Comparison of ENCODE assay signal across 1 cellular context in the genomic region with DNA sequence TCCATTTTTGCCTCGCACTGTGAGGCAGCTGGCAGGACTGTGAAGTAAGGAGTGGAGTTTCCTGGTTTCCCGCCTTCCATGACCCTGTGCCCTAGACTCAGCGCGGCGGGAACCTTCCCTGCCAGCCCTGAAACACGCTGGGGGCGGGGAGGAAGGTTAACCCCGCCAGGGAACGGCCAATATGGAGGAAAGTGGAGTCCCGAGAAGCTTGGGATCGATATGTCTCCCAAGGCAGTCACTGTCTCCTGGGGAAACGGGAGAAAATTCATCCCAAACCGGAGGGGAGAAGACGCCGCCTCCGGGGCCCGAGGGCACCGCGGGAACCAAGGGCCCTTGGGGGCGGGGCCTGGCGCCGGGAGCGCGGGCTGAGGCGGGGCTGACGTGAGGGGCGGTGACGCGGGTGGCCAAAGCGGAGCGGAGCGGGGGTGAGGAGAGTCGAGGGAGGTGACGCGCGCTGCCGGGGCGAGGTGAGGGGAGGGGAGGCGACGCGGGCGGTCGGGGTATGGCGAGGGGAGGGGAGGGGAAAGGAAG.
TF ChIP-seq lines count a peak whose summit lies in the region.

A gene with protein sequence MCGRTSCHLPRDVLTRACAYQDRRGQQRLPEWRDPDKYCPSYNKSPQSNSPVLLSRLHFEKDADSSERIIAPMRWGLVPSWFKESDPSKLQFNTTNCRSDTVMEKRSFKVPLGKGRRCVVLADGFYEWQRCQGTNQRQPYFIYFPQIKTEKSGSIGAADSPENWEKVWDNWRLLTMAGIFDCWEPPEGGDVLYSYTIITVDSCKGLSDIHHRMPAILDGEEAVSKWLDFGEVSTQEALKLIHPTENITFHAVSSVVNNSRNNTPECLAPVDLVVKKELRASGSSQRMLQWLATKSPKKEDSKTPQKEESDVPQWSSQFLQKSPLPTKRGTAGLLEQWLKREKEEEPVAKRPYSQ (plus strand): TSS at position 432 of the 531 bp plus-strand sequence. CDS start 863 bp downstream, outside the sequence.

TF ChIP-seq in HepG2, 621 proteins besides CTCF, POLR2A, EP300 and RAD21 (continued from another document and continues in another):
- TF ChIP-seq, protein P1, sequence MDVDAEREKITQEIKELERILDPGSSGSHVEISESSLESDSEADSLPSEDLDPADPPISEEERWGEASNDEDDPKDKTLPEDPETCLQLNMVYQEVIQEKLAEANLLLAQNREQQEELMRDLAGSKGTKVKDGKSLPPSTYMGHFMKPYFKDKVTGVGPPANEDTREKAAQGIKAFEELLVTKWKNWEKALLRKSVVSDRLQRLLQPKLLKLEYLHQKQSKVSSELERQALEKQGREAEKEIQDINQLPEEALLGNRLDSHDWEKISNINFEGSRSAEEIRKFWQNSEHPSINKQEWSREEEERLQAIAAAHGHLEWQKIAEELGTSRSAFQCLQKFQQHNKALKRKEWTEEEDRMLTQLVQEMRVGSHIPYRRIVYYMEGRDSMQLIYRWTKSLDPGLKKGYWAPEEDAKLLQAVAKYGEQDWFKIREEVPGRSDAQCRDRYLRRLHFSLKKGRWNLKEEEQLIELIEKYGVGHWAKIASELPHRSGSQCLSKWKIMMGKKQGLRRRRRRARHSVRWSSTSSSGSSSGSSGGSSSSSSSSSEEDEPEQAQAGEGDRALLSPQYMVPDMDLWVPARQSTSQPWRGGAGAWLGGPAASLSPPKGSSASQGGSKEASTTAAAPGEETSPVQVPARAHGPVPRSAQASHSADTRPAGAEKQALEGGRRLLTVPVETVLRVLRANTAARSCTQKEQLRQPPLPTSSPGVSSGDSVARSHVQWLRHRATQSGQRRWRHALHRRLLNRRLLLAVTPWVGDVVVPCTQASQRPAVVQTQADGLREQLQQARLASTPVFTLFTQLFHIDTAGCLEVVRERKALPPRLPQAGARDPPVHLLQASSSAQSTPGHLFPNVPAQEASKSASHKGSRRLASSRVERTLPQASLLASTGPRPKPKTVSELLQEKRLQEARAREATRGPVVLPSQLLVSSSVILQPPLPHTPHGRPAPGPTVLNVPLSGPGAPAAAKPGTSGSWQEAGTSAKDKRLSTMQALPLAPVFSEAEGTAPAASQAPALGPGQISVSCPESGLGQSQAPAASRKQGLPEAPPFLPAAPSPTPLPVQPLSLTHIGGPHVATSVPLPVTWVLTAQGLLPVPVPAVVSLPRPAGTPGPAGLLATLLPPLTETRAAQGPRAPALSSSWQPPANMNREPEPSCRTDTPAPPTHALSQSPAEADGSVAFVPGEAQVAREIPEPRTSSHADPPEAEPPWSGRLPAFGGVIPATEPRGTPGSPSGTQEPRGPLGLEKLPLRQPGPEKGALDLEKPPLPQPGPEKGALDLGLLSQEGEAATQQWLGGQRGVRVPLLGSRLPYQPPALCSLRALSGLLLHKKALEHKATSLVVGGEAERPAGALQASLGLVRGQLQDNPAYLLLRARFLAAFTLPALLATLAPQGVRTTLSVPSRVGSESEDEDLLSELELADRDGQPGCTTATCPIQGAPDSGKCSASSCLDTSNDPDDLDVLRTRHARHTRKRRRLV (CRISPR knock-in tag; IDR thresholded peaks at IDR 0.05): no peak
- TF ChIP-seq HDAC6 (IDR thresholded peaks at IDR 0.05; ENCODE audit: low read depth, low read length): no peak
- TF ChIP-seq MYC (CRISPR knock-in tag; IDR thresholded peaks at IDR 0.05; ENCODE audit: borderline replicate concordance): no peak; the same call in 1 of the 2 replicates
- no peak for TF ChIP-seq ZFP36L1 (CRISPR knock-in tag; IDR thresholded peaks at IDR 0.05)
- TF ChIP-seq ZNF230 (CRISPR knock-in tag; IDR thresholded peaks at IDR 0.05): no peak
- TF ChIP-seq ZNF205 (CRISPR knock-in tag; IDR thresholded peaks at IDR 0.05): no peak
- TF ChIP-seq ZNF773 (CRISPR knock-in tag; IDR thresholded peaks at IDR 0.05; ENCODE audit: borderline replicate concordance): no peak
- no peak for TF ChIP-seq DNMT1 (CRISPR knock-in tag; IDR thresholded peaks at IDR 0.05)
- TF ChIP-seq NFKBIZ (CRISPR knock-in tag; IDR thresholded peaks at IDR 0.05): no peak
- TF ChIP-seq SPEN (CRISPR knock-in tag; IDR thresholded peaks at IDR 0.05; ENCODE audit: low read depth): no peak
- TF ChIP-seq AKAP8 (CRISPR knock-in tag; IDR thresholded peaks at IDR 0.05): peak; percentile 67
- TF ChIP-seq, protein P2, sequence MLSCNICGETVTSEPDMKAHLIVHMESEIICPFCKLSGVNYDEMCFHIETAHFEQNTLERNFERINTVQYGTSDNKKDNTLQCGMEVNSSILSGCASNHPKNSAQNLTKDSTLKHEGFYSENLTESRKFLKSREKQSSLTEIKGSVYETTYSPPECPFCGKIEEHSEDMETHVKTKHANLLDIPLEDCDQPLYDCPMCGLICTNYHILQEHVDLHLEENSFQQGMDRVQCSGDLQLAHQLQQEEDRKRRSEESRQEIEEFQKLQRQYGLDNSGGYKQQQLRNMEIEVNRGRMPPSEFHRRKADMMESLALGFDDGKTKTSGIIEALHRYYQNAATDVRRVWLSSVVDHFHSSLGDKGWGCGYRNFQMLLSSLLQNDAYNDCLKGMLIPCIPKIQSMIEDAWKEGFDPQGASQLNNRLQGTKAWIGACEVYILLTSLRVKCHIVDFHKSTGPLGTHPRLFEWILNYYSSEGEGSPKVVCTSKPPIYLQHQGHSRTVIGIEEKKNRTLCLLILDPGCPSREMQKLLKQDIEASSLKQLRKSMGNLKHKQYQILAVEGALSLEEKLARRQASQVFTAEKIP (CRISPR knock-in tag; IDR thresholded peaks at IDR 0.05; ENCODE audit: borderline replicate concordance): no peak
- TF ChIP-seq ZNF329 (CRISPR knock-in tag; IDR thresholded peaks at IDR 0.05; ENCODE audit: low read depth): no peak; the same call in 1 of the 2 replicates
- TF ChIP-seq, protein P3, sequence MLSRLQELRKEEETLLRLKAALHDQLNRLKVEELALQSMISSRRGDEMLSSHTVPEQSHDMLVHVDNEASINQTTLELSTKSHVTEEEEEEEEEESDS (CRISPR knock-in tag; IDR thresholded peaks at IDR 0.05; ENCODE audit: borderline replicate concordance): no peak
- TF ChIP-seq ZNF232 (CRISPR knock-in tag; IDR thresholded peaks at IDR 0.05; ENCODE audit: borderline replicate concordance): no peak
- 0 out of 2 replicates have a peak, but pooled peaks have one; percentile 41 for TF ChIP-seq TARDBP (CRISPR knock-in tag; IDR thresholded peaks at IDR 0.05)
- TF ChIP-seq KLF12 (CRISPR knock-in tag; IDR thresholded peaks at IDR 0.05; ENCODE audit: borderline replicate concordance): no peak
- TF ChIP-seq, protein P4, sequence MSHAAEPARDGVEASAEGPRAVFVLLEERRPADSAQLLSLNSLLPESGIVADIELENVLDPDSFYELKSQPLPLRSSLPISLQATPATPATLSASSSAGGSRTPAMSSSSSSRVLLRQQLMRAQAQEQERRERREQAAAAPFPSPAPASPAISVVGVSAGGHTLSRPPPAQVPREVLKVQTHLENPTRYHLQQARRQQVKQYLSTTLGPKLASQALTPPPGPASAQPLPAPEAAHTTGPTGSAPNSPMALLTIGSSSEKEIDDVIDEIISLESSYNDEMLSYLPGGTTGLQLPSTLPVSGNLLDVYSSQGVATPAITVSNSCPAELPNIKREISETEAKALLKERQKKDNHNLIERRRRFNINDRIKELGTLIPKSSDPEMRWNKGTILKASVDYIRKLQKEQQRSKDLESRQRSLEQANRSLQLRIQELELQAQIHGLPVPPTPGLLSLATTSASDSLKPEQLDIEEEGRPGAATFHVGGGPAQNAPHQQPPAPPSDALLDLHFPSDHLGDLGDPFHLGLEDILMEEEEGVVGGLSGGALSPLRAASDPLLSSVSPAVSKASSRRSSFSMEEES (CRISPR knock-in tag; IDR thresholded peaks at IDR 0.05): peak; percentile 6; the same call in 1 of the 2 replicates
- TF ChIP-seq, protein P5, sequence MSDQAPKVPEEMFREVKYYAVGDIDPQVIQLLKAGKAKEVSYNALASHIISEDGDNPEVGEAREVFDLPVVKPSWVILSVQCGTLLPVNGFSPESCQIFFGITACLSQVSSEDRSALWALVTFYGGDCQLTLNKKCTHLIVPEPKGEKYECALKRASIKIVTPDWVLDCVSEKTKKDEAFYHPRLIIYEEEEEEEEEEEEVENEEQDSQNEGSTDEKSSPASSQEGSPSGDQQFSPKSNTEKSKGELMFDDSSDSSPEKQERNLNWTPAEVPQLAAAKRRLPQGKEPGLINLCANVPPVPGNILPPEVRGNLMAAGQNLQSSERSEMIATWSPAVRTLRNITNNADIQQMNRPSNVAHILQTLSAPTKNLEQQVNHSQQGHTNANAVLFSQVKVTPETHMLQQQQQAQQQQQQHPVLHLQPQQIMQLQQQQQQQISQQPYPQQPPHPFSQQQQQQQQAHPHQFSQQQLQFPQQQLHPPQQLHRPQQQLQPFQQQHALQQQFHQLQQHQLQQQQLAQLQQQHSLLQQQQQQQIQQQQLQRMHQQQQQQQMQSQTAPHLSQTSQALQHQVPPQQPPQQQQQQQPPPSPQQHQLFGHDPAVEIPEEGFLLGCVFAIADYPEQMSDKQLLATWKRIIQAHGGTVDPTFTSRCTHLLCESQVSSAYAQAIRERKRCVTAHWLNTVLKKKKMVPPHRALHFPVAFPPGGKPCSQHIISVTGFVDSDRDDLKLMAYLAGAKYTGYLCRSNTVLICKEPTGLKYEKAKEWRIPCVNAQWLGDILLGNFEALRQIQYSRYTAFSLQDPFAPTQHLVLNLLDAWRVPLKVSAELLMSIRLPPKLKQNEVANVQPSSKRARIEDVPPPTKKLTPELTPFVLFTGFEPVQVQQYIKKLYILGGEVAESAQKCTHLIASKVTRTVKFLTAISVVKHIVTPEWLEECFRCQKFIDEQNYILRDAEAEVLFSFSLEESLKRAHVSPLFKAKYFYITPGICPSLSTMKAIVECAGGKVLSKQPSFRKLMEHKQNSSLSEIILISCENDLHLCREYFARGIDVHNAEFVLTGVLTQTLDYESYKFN (CRISPR knock-in tag; conservative IDR thresholded peaks at IDR 0.05): 0 out of 2 replicates have a peak, but pooled peaks have one; percentile 15
- no peak for TF ChIP-seq ATF1 (CRISPR knock-in tag; IDR thresholded peaks at IDR 0.05)
- TF ChIP-seq MBD4 (IDR thresholded peaks at IDR 0.05; ENCODE audit: borderline replicate concordance, low read length): no peak
- peak; percentile 92 for TF ChIP-seq RBM22 (optimal IDR thresholded peaks at IDR 0.05; ENCODE audit: low read length)
- TF ChIP-seq, protein P6, sequence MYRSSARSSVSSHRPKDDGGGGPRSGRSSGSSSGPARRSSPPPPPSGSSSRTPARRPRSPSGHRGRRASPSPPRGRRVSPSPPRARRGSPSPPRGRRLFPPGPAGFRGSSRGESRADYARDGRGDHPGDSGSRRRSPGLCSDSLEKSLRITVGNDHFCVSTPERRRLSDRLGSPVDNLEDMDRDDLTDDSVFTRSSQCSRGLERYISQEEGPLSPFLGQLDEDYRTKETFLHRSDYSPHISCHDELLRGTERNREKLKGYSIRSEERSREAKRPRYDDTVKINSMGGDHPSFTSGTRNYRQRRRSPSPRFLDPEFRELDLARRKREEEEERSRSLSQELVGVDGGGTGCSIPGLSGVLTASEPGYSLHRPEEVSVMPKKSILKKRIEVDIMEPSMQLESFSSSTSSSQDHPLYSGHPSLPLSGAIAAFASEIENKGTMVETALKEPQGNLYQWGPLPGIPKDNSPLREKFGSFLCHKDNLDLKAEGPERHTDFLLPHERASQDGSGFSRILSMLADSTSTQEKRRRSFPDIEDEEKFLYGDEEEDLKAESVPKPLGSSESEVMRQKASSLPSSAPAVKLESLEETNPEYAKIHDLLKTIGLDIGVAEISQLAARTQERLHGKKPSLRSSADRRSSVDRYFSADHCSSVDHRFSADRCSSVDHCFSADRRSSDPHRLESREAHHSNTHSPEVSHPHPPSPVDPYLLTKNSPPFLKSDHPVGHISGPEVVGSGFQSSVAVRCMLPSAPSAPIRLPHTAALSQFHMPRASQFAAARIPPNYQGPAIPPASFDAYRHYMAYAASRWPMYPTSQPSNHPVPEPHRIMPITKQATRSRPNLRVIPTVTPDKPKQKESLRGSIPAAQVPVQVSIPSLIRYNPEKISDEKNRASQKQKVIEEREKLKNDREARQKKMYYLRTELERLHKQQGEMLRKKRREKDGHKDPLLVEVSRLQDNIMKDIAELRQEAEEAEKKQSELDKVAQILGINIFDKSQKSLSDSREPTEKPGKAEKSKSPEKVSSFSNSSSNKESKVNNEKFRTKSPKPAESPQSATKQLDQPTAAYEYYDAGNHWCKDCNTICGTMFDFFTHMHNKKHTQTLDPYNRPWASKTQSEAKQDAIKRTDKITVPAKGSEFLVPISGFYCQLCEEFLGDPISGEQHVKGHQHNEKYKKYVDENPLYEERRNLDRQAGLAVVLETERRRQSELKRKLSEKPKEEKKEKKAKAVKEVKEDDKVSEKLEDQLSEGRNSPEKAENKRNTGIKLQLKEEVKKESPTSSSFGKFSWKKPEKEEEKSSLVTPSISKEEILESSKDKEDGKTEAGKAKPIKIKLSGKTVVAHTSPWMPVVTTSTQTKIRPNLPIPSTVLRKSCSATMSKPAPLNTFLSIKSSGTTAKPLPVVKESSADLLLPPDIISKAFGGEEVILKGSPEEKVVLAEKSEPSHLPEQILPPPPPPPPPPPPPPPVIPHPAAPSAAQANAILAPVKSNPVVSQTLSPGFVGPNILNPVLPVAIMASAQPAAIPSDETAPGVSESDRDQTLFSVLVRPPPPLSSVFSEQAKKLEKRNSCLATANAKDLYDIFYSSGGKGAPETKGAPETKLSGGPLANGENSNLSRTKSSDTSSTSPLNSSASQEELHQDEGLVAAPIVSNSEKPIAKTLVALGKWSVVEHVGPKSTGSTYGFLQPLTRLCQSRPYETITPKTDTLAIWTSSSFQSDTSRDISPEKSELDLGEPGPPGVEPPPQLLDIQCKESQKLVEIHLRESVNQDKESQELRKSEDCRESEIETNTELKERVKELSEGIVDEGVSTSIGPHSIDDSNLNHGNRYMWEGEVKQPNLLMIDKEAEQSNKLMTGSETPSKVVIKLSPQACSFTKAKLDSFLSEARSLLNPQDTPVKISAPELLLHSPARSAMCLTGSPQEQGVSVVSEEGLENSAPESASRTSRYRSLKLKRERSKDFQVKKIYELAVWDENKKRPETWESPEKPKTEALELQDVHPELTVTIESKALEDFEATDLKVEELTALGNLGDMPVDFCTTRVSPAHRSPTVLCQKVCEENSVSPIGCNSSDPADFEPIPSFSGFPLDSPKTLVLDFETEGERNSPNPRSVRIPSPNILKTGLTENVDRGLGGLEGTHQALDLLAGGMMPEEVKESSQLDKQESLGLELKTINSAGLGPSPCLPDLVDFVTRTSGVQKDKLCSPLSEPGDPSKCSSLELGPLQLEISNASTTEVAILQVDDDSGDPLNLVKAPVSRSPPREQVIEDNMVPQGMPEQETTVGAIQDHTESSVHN (CRISPR knock-in tag; IDR thresholded peaks at IDR 0.05): peak; percentile 66; the same call in 1 of the 2 replicates
- TF ChIP-seq ZNF124 (CRISPR knock-in tag; IDR thresholded peaks at IDR 0.05): no peak
- TF ChIP-seq NPAS2 (CRISPR knock-in tag; IDR thresholded peaks at IDR 0.05; ENCODE audit: borderline replicate concordance): no peak
- no peak for TF ChIP-seq KAT8 (CRISPR knock-in tag; IDR thresholded peaks at IDR 0.05)
- TF ChIP-seq TRIM24 (CRISPR knock-in tag; IDR thresholded peaks at IDR 0.05): no peak
- no peak; the same call in none of the 2 replicates for TF ChIP-seq MEIS2 (CRISPR knock-in tag; IDR thresholded peaks at IDR 0.05)
- TF ChIP-seq ZNF569 (CRISPR knock-in tag; IDR thresholded peaks at IDR 0.05; ENCODE audit: borderline replicate concordance): 0 out of 2 replicates have a peak, but pooled peaks have one; percentile 64
- no peak for TF ChIP-seq FOSL2 (CRISPR knock-in tag; IDR thresholded peaks at IDR 0.05)
- TF ChIP-seq CCDC6 (CRISPR knock-in tag; IDR thresholded peaks at IDR 0.05): no peak
- TF ChIP-seq ZNF75D (CRISPR knock-in tag; IDR thresholded peaks at IDR 0.05; ENCODE audit: borderline replicate concordance): no peak
- no peak for TF ChIP-seq NFE2L2 (IDR thresholded peaks at IDR 0.05; ENCODE audit: low read length)
- TF ChIP-seq HHEX (CRISPR knock-in tag; IDR thresholded peaks at IDR 0.05): no peak
- TF ChIP-seq ZNF557 (CRISPR knock-in tag; IDR thresholded peaks at IDR 0.05): no peak
